In the genomic region with DNA sequence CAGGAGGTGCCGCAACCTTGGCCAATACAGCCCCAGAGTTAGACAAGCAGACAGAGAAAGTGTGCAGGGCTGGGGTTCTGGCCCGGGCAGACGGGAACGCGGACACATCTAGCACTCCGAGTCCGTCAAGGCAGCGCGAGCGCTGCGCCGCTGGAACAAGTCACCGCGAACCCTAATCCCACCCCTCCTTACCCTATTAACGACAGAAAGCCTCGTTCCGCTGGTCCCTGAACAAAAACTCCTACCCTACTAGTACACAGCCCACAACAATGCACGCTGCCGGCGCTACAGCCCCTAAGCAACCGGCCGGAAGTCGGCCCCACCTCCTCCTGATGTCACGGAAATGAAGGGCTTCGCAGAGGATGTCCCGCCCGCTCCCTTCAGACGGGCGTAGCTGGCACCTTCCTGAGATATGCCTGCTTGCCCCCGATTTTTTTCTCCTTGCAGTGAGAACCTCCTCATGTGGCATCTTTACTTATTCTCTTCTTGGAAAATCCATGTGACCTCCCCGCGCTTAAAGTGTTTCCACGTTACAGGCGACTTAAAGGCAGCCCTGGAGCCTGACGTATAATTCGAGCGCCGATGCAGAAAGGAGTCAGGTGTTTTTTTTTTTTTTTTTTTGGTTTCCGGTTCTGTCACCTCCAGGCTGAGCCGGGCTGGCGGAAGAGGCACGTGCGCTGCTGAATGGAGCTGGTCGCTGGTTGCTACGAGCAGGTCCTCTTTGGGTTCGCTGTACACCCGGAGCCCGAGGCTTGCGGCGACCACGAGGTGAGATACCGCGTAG, we compare ENCODE assay signal across 1 cellular context.
A peak's percentile ranks its signal among the peaks of the same experiment; 100 is the strongest.
TF ChIP-seq lines count a peak whose summit lies in the region.

A gene (minus strand): TSS at position 315 of the 784 bp plus-strand sequence. CDS start 7,066 bp downstream, outside the sequence.
A gene with protein sequence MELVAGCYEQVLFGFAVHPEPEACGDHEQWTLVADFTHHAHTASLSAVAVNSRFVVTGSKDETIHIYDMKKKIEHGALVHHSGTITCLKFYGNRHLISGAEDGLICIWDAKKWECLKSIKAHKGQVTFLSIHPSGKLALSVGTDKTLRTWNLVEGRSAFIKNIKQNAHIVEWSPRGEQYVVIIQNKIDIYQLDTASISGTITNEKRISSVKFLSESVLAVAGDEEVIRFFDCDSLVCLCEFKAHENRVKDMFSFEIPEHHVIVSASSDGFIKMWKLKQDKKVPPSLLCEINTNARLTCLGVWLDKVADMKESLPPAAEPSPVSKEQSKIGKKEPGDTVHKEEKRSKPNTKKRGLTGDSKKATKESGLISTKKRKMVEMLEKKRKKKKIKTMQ (plus strand): TSS at position 671 of the 784 bp plus-strand sequence. CDS start 14 bp downstream, at position 685.

TF ChIP-seq in HepG2, 621 proteins besides CTCF, POLR2A, EP300 and RAD21 (continued from another document and continues in another):
- TF ChIP-seq HMG20A (CRISPR knock-in tag; IDR thresholded peaks at IDR 0.05; ENCODE audit: borderline replicate concordance) (no peak), BHLHE40 (IDR thresholded peaks at IDR 0.05; ENCODE audit: low read length) (peak; percentile 99), MYC (CRISPR knock-in tag; IDR thresholded peaks at IDR 0.05; ENCODE audit: borderline replicate concordance) (peak; percentile 98), MLLT10 (CRISPR knock-in tag; IDR thresholded peaks at IDR 0.05) (no peak), SCMH1 (CRISPR knock-in tag; IDR thresholded peaks at IDR 0.05; ENCODE audit: borderline replicate concordance) (no peak), TARDBP (CRISPR knock-in tag; IDR thresholded peaks at IDR 0.05) (peak; percentile 90), MEF2D (CRISPR knock-in tag; IDR thresholded peaks at IDR 0.05) (0 out of 2 replicates have a peak, but pooled peaks have one; percentile 36), PRPF4 (IDR thresholded peaks at IDR 0.05; ENCODE audit: low read depth, low read length, poor library complexity, severe bottlenecking) (no peak), ZNF317 (CRISPR knock-in tag; IDR thresholded peaks at IDR 0.05) (peak; percentile 74), ZFP82 (CRISPR knock-in tag; IDR thresholded peaks at IDR 0.05; ENCODE audit: borderline replicate concordance) (0 out of 2 replicates have a peak, but pooled peaks have one; percentile 17), GLI4 (CRISPR knock-in tag; IDR thresholded peaks at IDR 0.05; ENCODE audit: borderline replicate concordance) (no peak; the same call in none of the 2 replicates), SMARCE1 (IDR thresholded peaks at IDR 0.05; ENCODE audit: borderline replicate concordance) (no peak), DMAP1 (CRISPR knock-in tag; IDR thresholded peaks at IDR 0.05) (peak; percentile 99), BORCS8-MEF2B (CRISPR knock-in tag; IDR thresholded peaks at IDR 0.05) (peak; percentile 89), ZNF768 (CRISPR knock-in tag; IDR thresholded peaks at IDR 0.05) (peak; percentile 40), MEIS1 (CRISPR knock-in tag; IDR thresholded peaks at IDR 0.05; ENCODE audit: borderline replicate concordance) (no peak), ZNF10 (CRISPR knock-in tag; IDR thresholded peaks at IDR 0.05; ENCODE audit: borderline replicate concordance, low read depth) (peak; percentile 63; the same call in 1 of the 2 replicates), ZNF460 (CRISPR knock-in tag; IDR thresholded peaks at IDR 0.05; ENCODE audit: borderline replicate concordance) (no peak; the same call in 1 of the 2 replicates), ZNF234 (CRISPR knock-in tag; conservative IDR thresholded peaks at IDR 0.05) (no peak), ZNF782 (CRISPR knock-in tag; IDR thresholded peaks at IDR 0.05; ENCODE audit: borderline replicate concordance) (no peak), KDM4B (CRISPR knock-in tag; IDR thresholded peaks at IDR 0.05) (no peak), ZNF121 (CRISPR knock-in tag; IDR thresholded peaks at IDR 0.05) (peak; percentile 11; the same call in 1 of the 2 replicates), SMYD3 (CRISPR knock-in tag; IDR thresholded peaks at IDR 0.05) (no peak; the same call in 1 of the 2 replicates), BCL6 (CRISPR knock-in tag; IDR thresholded peaks at IDR 0.05) (peak; percentile 42; the same call in 1 of the 2 replicates), NFE2 (CRISPR knock-in tag; IDR thresholded peaks at IDR 0.05) (no peak), PHF5A (CRISPR knock-in tag; IDR thresholded peaks at IDR 0.05; ENCODE audit: low read depth, unreplicated experiment) (no peak), CHD2 (IDR thresholded peaks at IDR 0.05; ENCODE audit: low read depth, low read length) (peak; percentile 65), ZNF17 (CRISPR knock-in tag; IDR thresholded peaks at IDR 0.05) (no peak), FOXA1 (IDR thresholded peaks at IDR 0.05) (no peak), FOXA1 (CRISPR knock-in tag; IDR thresholded peaks at IDR 0.05) (0 out of 2 replicates have a peak, but pooled peaks have one; percentile 14), SOX5 (CRISPR knock-in tag; IDR thresholded peaks at IDR 0.05; ENCODE audit: borderline replicate concordance) (peak; percentile 44; the same call in 1 of the 2 replicates), CBX5 (CRISPR knock-in tag; IDR thresholded peaks at IDR 0.05; ENCODE audit: borderline replicate concordance) (0 out of 2 replicates have a peak, but pooled peaks have one; percentile 11)
- TF ChIP-seq, protein P1, sequence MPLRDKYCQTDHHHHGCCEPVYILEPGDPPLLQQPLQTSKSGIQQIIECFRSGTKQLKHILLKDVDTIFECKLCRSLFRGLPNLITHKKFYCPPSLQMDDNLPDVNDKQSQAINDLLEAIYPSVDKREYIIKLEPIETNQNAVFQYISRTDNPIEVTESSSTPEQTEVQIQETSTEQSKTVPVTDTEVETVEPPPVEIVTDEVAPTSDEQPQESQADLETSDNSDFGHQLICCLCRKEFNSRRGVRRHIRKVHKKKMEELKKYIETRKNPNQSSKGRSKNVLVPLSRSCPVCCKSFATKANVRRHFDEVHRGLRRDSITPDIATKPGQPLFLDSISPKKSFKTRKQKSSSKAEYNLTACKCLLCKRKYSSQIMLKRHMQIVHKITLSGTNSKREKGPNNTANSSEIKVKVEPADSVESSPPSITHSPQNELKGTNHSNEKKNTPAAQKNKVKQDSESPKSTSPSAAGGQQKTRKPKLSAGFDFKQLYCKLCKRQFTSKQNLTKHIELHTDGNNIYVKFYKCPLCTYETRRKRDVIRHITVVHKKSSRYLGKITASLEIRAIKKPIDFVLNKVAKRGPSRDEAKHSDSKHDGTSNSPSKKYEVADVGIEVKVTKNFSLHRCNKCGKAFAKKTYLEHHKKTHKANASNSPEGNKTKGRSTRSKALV (CRISPR knock-in tag; IDR thresholded peaks at IDR 0.05), result peak; percentile 68; the same call in 1 of the 2 replicates
- TF ChIP-seq, protein P2, sequence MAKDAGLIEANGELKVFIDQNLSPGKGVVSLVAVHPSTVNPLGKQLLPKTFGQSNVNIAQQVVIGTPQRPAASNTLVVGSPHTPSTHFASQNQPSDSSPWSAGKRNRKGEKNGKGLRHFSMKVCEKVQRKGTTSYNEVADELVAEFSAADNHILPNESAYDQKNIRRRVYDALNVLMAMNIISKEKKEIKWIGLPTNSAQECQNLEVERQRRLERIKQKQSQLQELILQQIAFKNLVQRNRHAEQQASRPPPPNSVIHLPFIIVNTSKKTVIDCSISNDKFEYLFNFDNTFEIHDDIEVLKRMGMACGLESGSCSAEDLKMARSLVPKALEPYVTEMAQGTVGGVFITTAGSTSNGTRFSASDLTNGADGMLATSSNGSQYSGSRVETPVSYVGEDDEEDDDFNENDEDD (CRISPR knock-in tag; IDR thresholded peaks at IDR 0.05; ENCODE audit: borderline replicate concordance), result peak; percentile 70; the same call in 1 of the 2 replicates
- TF ChIP-seq, protein P3, sequence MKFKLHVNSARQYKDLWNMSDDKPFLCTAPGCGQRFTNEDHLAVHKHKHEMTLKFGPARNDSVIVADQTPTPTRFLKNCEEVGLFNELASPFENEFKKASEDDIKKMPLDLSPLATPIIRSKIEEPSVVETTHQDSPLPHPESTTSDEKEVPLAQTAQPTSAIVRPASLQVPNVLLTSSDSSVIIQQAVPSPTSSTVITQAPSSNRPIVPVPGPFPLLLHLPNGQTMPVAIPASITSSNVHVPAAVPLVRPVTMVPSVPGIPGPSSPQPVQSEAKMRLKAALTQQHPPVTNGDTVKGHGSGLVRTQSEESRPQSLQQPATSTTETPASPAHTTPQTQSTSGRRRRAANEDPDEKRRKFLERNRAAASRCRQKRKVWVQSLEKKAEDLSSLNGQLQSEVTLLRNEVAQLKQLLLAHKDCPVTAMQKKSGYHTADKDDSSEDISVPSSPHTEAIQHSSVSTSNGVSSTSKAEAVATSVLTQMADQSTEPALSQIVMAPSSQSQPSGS (CRISPR knock-in tag; IDR thresholded peaks at IDR 0.05), result peak; percentile 37; the same call in 1 of the 2 replicates
- TF ChIP-seq, protein P4, sequence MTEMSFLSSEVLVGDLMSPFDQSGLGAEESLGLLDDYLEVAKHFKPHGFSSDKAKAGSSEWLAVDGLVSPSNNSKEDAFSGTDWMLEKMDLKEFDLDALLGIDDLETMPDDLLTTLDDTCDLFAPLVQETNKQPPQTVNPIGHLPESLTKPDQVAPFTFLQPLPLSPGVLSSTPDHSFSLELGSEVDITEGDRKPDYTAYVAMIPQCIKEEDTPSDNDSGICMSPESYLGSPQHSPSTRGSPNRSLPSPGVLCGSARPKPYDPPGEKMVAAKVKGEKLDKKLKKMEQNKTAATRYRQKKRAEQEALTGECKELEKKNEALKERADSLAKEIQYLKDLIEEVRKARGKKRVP (CRISPR knock-in tag; IDR thresholded peaks at IDR 0.05), result no peak; a peak in 1 of 4 replicates
- TF ChIP-seq, protein P5, sequence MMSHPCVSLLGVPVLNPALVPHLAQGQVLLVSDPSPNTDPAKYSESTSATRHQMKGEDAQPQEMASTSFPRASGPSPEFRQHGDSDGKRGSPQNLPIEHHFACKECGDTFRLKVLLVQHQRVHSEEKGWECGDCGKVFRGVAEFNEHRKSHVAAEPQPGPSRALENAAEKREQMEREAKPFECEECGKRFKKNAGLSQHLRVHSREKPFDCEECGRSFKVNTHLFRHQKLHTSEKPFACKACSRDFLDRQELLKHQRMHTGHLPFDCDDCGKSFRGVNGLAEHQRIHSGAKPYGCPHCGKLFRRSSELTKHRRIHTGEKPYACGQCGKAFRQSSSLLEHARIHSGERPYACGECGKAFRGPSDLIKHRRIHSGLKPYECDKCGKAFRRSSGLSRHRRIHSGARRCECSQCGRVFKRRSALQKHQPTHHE (CRISPR knock-in tag; IDR thresholded peaks at IDR 0.05; ENCODE audit: borderline replicate concordance), result peak; percentile 84
- TF ChIP-seq, protein P6, sequence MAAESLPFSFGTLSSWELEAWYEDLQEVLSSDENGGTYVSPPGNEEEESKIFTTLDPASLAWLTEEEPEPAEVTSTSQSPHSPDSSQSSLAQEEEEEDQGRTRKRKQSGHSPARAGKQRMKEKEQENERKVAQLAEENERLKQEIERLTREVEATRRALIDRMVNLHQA (CRISPR knock-in tag; IDR thresholded peaks at IDR 0.05), result 0 out of 2 replicates have a peak, but pooled peaks have one; percentile 46
- TF ChIP-seq, protein P7, sequence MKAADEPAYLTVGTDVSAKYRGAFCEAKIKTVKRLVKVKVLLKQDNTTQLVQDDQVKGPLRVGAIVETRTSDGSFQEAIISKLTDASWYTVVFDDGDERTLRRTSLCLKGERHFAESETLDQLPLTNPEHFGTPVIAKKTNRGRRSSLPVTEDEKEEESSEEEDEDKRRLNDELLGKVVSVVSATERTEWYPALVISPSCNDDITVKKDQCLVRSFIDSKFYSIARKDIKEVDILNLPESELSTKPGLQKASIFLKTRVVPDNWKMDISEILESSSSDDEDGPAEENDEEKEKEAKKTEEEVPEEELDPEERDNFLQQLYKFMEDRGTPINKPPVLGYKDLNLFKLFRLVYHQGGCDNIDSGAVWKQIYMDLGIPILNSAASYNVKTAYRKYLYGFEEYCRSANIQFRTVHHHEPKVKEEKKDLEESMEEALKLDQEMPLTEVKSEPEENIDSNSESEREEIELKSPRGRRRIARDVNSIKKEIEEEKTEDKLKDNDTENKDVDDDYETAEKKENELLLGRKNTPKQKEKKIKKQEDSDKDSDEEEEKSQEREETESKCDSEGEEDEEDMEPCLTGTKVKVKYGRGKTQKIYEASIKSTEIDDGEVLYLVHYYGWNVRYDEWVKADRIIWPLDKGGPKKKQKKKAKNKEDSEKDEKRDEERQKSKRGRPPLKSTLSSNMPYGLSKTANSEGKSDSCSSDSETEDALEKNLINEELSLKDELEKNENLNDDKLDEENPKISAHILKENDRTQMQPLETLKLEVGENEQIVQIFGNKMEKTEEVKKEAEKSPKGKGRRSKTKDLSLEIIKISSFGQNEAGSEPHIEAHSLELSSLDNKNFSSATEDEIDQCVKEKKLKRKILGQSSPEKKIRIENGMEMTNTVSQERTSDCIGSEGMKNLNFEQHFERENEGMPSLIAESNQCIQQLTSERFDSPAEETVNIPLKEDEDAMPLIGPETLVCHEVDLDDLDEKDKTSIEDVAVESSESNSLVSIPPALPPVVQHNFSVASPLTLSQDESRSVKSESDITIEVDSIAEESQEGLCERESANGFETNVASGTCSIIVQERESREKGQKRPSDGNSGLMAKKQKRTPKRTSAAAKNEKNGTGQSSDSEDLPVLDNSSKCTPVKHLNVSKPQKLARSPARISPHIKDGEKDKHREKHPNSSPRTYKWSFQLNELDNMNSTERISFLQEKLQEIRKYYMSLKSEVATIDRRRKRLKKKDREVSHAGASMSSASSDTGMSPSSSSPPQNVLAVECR (CRISPR knock-in tag; IDR thresholded peaks at IDR 0.05; ENCODE audit: borderline replicate concordance), result peak; percentile 98
- TF ChIP-seq, protein P8, sequence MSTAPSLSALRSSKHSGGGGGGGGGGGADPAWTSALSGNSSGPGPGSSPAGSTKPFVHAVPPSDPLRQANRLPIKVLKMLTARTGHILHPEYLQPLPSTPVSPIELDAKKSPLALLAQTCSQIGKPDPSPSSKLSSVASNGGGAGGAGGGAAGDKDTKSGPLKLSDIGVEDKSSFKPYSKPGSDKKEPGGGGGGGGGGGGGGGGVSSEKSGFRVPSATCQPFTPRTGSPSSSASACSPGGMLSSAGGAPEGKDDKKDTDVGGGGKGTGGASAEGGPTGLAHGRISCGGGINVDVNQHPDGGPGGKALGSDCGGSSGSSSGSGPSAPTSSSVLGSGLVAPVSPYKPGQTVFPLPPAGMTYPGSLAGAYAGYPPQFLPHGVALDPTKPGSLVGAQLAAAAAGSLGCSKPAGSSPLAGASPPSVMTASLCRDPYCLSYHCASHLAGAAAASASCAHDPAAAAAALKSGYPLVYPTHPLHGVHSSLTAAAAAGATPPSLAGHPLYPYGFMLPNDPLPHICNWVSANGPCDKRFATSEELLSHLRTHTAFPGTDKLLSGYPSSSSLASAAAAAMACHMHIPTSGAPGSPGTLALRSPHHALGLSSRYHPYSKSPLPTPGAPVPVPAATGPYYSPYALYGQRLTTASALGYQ (CRISPR knock-in tag; IDR thresholded peaks at IDR 0.05), result peak; percentile 73
- TF ChIP-seq, protein P9, sequence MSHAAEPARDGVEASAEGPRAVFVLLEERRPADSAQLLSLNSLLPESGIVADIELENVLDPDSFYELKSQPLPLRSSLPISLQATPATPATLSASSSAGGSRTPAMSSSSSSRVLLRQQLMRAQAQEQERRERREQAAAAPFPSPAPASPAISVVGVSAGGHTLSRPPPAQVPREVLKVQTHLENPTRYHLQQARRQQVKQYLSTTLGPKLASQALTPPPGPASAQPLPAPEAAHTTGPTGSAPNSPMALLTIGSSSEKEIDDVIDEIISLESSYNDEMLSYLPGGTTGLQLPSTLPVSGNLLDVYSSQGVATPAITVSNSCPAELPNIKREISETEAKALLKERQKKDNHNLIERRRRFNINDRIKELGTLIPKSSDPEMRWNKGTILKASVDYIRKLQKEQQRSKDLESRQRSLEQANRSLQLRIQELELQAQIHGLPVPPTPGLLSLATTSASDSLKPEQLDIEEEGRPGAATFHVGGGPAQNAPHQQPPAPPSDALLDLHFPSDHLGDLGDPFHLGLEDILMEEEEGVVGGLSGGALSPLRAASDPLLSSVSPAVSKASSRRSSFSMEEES (CRISPR knock-in tag; IDR thresholded peaks at IDR 0.05), result peak; percentile 94
